Comparison of ENCODE assay signal across 17 cellular contexts in the genomic region with DNA sequence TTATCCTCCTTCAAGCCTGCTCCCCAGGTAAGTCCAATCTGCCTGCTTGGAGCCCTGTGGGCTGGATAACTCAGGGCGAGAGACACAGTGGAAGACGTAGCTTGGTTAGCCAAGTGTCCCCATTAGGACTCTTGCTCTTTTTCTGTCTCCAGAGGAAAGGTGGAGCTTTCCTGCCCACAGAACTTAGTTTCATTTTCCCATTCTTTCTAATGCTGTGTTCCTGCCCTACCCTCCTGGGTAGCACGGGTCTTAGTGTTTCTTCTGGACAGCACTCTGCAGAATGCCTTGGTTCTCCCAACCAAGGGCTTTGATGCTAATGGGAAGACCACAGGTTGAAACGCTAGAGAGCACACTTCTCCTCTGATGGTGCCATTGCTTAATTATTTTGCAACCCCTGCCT.
DNase-seq lines count a peak whose midpoint lies in the region; ATAC-seq and TF ChIP-seq lines count a peak whose summit lies in the region.
"Had no signal": no experiment of that assay in that cellular context is flagged by ENCODE, and none has a peak within 500 bp of the region (broad histone marks: within the 10 kb centered on the region; RNA-seq: fewer than 3 reads in every experiment).

No MANE protein-coding gene starts in this region.

- H3K27ac Mint-ChIP-seq in activated CD8-positive, alpha-beta T cell treated with anti-CD3 and anti-CD28 coated beads, Interleukin-2, amount 10 ng/mL, durations not matched to agents 7 days and 5 days: peak overlapping the region; percentile 73

- peaks cover 78% of the 10 kb centered on the region for H3K4me1 Mint-ChIP-seq in activated CD8-positive, alpha-beta T cell treated with anti-CD3 and anti-CD28 coated beads, Interleukin-2, amount 10 ng/mL, durations not matched to agents 7 days and 5 days (ENCODE audit: low read depth)

- TF ChIP-seq CTCF in heart right ventricle (IDR thresholded peaks at IDR 0.05) (no peak), upper lobe of left lung (IDR thresholded peaks at IDR 0.05) (no peak)

- no peak for TF ChIP-seq POLR2A in upper lobe of left lung (IDR thresholded peaks at IDR 0.05)

- H3K9me3 Mint-ChIP-seq in activated CD8-positive, alpha-beta T cell treated with anti-CD3 and anti-CD28 coated beads, Interleukin-2, amount 10 ng/mL, durations not matched to agents 7 days and 5 days (ENCODE audit: insufficient read depth): peaks cover 7% of the 10 kb centered on the region

- peak overlapping the region; percentile 56 to 86 (median 68) for H3K27ac ChIP-seq in heart right ventricle
- H3K27ac ChIP-seq in right cardiac atrium (ENCODE audit: low read length): peak overlapping the region; percentile 68
- H3K27ac ChIP-seq in upper lobe of left lung: peak overlapping the region in 3 of 4 donors; percentile 28 to 62 (median 39)

- intact Hi-C loops in heart right ventricle (cut with DNase I): loop anchor here in 1 of 10 donors (2.0 kb wide), 1 partner anchor 28 kb away; no protein-coding TSS in a partner anchor
- intact Hi-C loops in Right ventricle myocardium inferior (cut with DNase I): loop anchor here (2.0 kb wide), 2 partner anchors 34 to 96 kb away; a partner anchor contains a TSS
- intact Hi-C loops in right cardiac atrium (cut with DNase I): loop anchor here in 1 of 4 donors (10.0 kb wide), 1 partner anchor 74 kb away; no protein-coding TSS in a partner anchor

- WGBS in heart right ventricle, 2 donors: 64 to 75% methylated on average over 4 of the region's 4 CpGs
- 70% methylated on average over 4 of the region's 4 CpGs for WGBS in right cardiac atrium
- 44 to 68% methylated on average over 4 of the region's 4 CpGs for WGBS in upper lobe of left lung, 2 donors

- H3K27me3 ChIP-seq in heart right ventricle (no peaks in the 10 kb centered on the region), right cardiac atrium (ENCODE audit: control insufficient read depth, insufficient read depth) (no peaks in the 10 kb centered on the region), upper lobe of left lung (no peaks in the 10 kb centered on the region)

- no peak for TF ChIP-seq EP300 in upper lobe of left lung (IDR thresholded peaks at IDR 0.05)

- no peaks in the 10 kb centered on the region for H3K9me3 ChIP-seq in heart right ventricle
- H3K9me3 ChIP-seq in right cardiac atrium (ENCODE audit: control insufficient read depth, low read length): no peaks in the 10 kb centered on the region
- H3K9me3 ChIP-seq in upper lobe of left lung: no peaks in the 10 kb centered on the region

- H3K4me3 Mint-ChIP-seq in activated CD8-positive, alpha-beta T cell treated with anti-CD3 and anti-CD28 coated beads, Interleukin-2, amount 10 ng/mL, durations not matched to agents 7 days and 5 days: no peak overlapping the region

- H3K36me3 Mint-ChIP-seq in activated CD8-positive, alpha-beta T cell treated with anti-CD3 and anti-CD28 coated beads, Interleukin-2, amount 10 ng/mL, durations not matched to agents 7 days and 5 days (ENCODE audit: low read depth): peaks cover 68% of the 10 kb centered on the region

- peak overlapping the region in 4 of 10 donors; percentile 6 to 25 (median 18) for H3K4me3 ChIP-seq in heart right ventricle
- H3K4me3 ChIP-seq in right cardiac atrium (ENCODE audit: low read length): no peak overlapping the region
- no peak overlapping the region for H3K4me3 ChIP-seq in upper lobe of left lung

- POLR2A ChIA-PET in activated CD8-positive, alpha-beta T cell treated with anti-CD3 and anti-CD28 coated beads, Interleukin-2, amount 10 ng/mL, durations not matched to agents 7 days and 5 days (lab: Charles Lee): interaction anchor here (0.6 kb wide), 1 partner anchor 837 kb away, joined by 4 read pairs; no protein-coding TSS in a partner anchor

- no peaks in the 10 kb centered on the region for H3K27me3 Mint-ChIP-seq in activated CD8-positive, alpha-beta T cell treated with anti-CD3 and anti-CD28 coated beads, Interleukin-2, amount 10 ng/mL, durations not matched to agents 7 days and 5 days (ENCODE audit: low read depth)

- ATAC-seq in heart right ventricle (peak; percentile 18 to 69 (median 60)), Right ventricle myocardium inferior (no peak), right cardiac atrium (peak; percentile 42 to 68), upper lobe of left lung (ENCODE audit: low FRiP score in 2 of 2) (no peak), GM18519 (IDR thresholded peaks at IDR 0.05; ENCODE audit: low FRiP score, unreplicated experiment) (no peak)
- ATAC-seq in activated CD8-positive, alpha-beta T cell treated with anti-CD3 and anti-CD28 coated beads, Interleukin-2, amount 10 ng/mL, durations not matched to agents 7 days and 5 days: no peak
- ATAC-seq: esophagus mucosa had no signal

- H3K36me3 ChIP-seq in heart right ventricle: no peaks in the 10 kb centered on the region
- no peaks in the 10 kb centered on the region for H3K36me3 ChIP-seq in upper lobe of left lung

- CTCF ChIA-PET in activated CD8-positive, alpha-beta T cell treated with anti-CD3 and anti-CD28 coated beads, Interleukin-2, amount 10 ng/mL, durations not matched to agents 7 days and 5 days (lab: Charles Lee): interaction anchor here (1.0 to 1.2 kb wide), 2 partner anchors 12 to 26 kb away, joined by 3 to 4 read pairs; no protein-coding TSS in a partner anchor

- peaks cover 9 to 59% (median 48%) of the 10 kb centered on the region in 9 donors for H3K4me1 ChIP-seq in heart right ventricle
- peaks cover 9% of the 10 kb centered on the region for H3K4me1 ChIP-seq in right cardiac atrium (ENCODE audit: control insufficient read depth, insufficient read depth, low read length)
- H3K4me1 ChIP-seq in upper lobe of left lung: peaks cover 17 to 26% (median 23%) of the 10 kb centered on the region in 4 donors

- DNase-seq in heart right ventricle (no peak), Right ventricle myocardium inferior (ENCODE audit: missing footprints) (no peak), right cardiac atrium (no peak), upper lobe of left lung (no peak), DMS53 treated with DMSO at 0.1 percent for 48 hours (lab: John Stamatoyannopoulos, UW; ENCODE audit: unreplicated experiment) (no peak), NCI-H510A (lab: John Stamatoyannopoulos, UW) (no peak)
- DNase-seq in activated CD8-positive, alpha-beta T cell treated with anti-CD3 and anti-CD28 coated beads, Interleukin-2, amount 10 ng/mL, durations not matched to agents 7 days and 5 days: no peak
- DNase-seq: activated effector memory CD4-positive, alpha-beta T cell treated with anti-CD3 and anti-CD28 coated beads, Interleukin-2, amount 50 U/mL, for 16 hours; aorta; cerebellar nuclear complex; effector CD4-positive, alpha-beta T cell; left cardiac atrium; NCI-H1092; NCI-H2029 treated with DMSO at 0.1 percent for 48 hours; stimulated activated CD4-positive, alpha-beta T cell treated with anti-CD3 and anti-CD28 coated beads, Interleukin-4, amount 100 ng/mL, for 24 hours had no signal

Comparison
In these comparisons a context has a peak if more than half of its experiments do, and no peak if none do; other contexts are left out.
1. ATAC-seq: peak in heart right ventricle (8 of 8) and right cardiac atrium (2 of 2); none in Right ventricle myocardium inferior (single experiment), activated CD8-positive, alpha-beta T cell treated with anti-CD3 and anti-CD28 coated beads, Interleukin-2, amount 10 ng/mL, durations not matched to agents 7 days and 5 days (single experiment), upper lobe of left lung (0 of 2) and GM18519 (single experiment).
2. Peak in every context shown above with its lines, with median percentiles within 50 percentile points of each other: H3K27ac ChIP-seq.